In genomic region chr21:38878394-38879179, GRCh38 we compare ENCODE assay signal across 14 cellular contexts.
DNase-seq lines count a peak whose midpoint lies in the region; ATAC-seq and TF ChIP-seq lines count a peak whose summit lies in the region.
"Had no signal": no experiment of that assay in that cellular context is flagged by ENCODE, and none has a peak within 500 bp of the region (broad histone marks: within the 10 kb centered on the region; RNA-seq: fewer than 3 reads in every experiment).

No MANE protein-coding gene starts in this region.

- POLR2A ChIA-PET in HEK293 (lab: Yijun Ruan, JAX) = no interaction called here

- H3K27me3 ChIP-seq in BLaER1 = no peaks in the 10 kb centered on the region
- no peaks in the 10 kb centered on the region for H3K27me3 ChIP-seq in adipocyte (replicated peaks; ENCODE audit: control insufficient read depth, insufficient read depth, low read length)

- CTCF ChIA-PET in HEK293 (lab: Yijun Ruan, JAX) = interaction anchor here (0.6 to 0.7 kb wide), 4 partner anchors 12 to 210 kb away, joined by 3 to 4 read pairs (median 3); no protein-coding TSS in a partner anchor

- no peaks in the 10 kb centered on the region for H3K36me3 ChIP-seq in BLaER1
- no peaks in the 10 kb centered on the region for H3K36me3 ChIP-seq in HEK293 (ENCODE audit: control insufficient read depth in 2 of 2, insufficient read depth in 1 of 2, low read length in 2 of 2)
- H3K36me3 ChIP-seq in adipocyte (ENCODE audit: control insufficient read depth, insufficient read depth, low read length, severe bottlenecking) = no peaks in the 10 kb centered on the region
- H3K36me3 ChIP-seq: HAP-1 had no signal

- H3K4me3 ChIP-seq in BLaER1 (no peak overlapping the region), HEK293 (ENCODE audit: low read depth, low read length) (no peak overlapping the region), adipocyte (ENCODE audit: low read length) (no peak overlapping the region), fibroblast of villous mesenchyme (ENCODE audit: low read depth, low read length) (no peak overlapping the region)
- H3K4me3 ChIP-seq: HAP-1, K562 had no signal

- H3K9me3 ChIP-seq in BLaER1 (peaks cover 26% of the 10 kb centered on the region), HEK293 (ENCODE audit: control insufficient read depth, insufficient read depth, low read depth, low read length) (no peaks in the 10 kb centered on the region), adipocyte (ENCODE audit: control insufficient read depth, low read length) (peaks cover 21% of the 10 kb centered on the region)
- H3K9me3 ChIP-seq: HAP-1 had no signal

- H3K27ac ChIP-seq in BLaER1 (no peak overlapping the region), HEK293 (ENCODE audit: extremely low read depth, low read depth, low read length) (no peak overlapping the region)

- ATAC-seq in HG03139 (IDR thresholded peaks at IDR 0.05; ENCODE audit: unreplicated experiment) = no peak
- ATAC-seq: K562, Panc1, T-helper 17 cell had no signal

- intact Hi-C loops in posterior cingulate gyrus (cut with DNase I) = no loop called here

- TF ChIP-seq CTCF in HEK293 (tag by site-specific recombination; IDR thresholded peaks at IDR 0.05) (no peak), fibroblast of villous mesenchyme (IDR thresholded peaks at IDR 0.05; ENCODE audit: insufficient read depth, low read depth, low read length) (no peak)

- no peaks in the 10 kb centered on the region for H4K20me1 ChIP-seq in BLaER1

- H3K9ac ChIP-seq in BLaER1 (no peak overlapping the region), adipocyte (ENCODE audit: low read length) (no peak overlapping the region)

- DNase-seq in adipocyte (ENCODE audit: low read depth) (peak; percentile 64), fibroblast of villous mesenchyme (ENCODE audit: low read depth) (peak; percentile 36), NCI-H1048 (lab: John Stamatoyannopoulos, UW) (no peak), posterior cingulate gyrus (no peak)
- DNase-seq: DMS153, NCI-H2081, Right ventricle myocardium superior, T-helper 17 cell had no signal

- H3K4me1 ChIP-seq in BLaER1 (peaks cover 8% of the 10 kb centered on the region), HEK293 (ENCODE audit: control insufficient read depth, insufficient read depth, low read length) (no peaks in the 10 kb centered on the region), adipocyte (ENCODE audit: control insufficient read depth, insufficient read depth, low read length) (peaks cover 18% of the 10 kb centered on the region)
- H3K4me1 ChIP-seq: HAP-1 had no signal

- H3K4me2 ChIP-seq in BLaER1 = peak overlapping the region; percentile 22; the same call in 1 of the 2 replicates

TF ChIP-seq in HEK293, 187 proteins besides CTCF, POLR2A, EP300 and RAD21:
- TF ChIP-seq ZNF623 (tag by site-specific recombination; IDR thresholded peaks at IDR 0.05) = no peak
- no peak for TF ChIP-seq ZNF341 (tag by site-specific recombination; IDR thresholded peaks at IDR 0.05; ENCODE audit: low read depth)
- TF ChIP-seq ZNF76 (tag by site-specific recombination; IDR thresholded peaks at IDR 0.05; ENCODE audit: borderline replicate concordance, low read depth) = no peak
- no peak for TF ChIP-seq ZNF112 (tag by site-specific recombination; IDR thresholded peaks at IDR 0.05)
- no peak for TF ChIP-seq ELK4 (IDR thresholded peaks at IDR 0.05; ENCODE audit: borderline replicate concordance, low read depth, low read length)
- peak; percentile 47 for TF ChIP-seq ZIC2 (tag by site-specific recombination; IDR thresholded peaks at IDR 0.05)
- TF ChIP-seq ZNF654 (tag by site-specific recombination; IDR thresholded peaks at IDR 0.05; ENCODE audit: low read depth) = no peak
- TF ChIP-seq GLIS2 (tag by site-specific recombination; IDR thresholded peaks at IDR 0.05) = no peak
- no peak for TF ChIP-seq ZNF596 (tag by site-specific recombination; IDR thresholded peaks at IDR 0.05)
- TF ChIP-seq ZNF18 (tag by site-specific recombination; IDR thresholded peaks at IDR 0.05) = no peak
- TF ChIP-seq ZNF664 (tag by site-specific recombination; IDR thresholded peaks at IDR 0.05) = 0 out of 2 replicates have a peak, but pooled peaks have one; percentile 31
- TF ChIP-seq ZXDB (tag by site-specific recombination; IDR thresholded peaks at IDR 0.05) = no peak
TF ChIP-seq in HEK293: peak in this region for 2.

Comparison
In these comparisons a context has a peak if more than half of its experiments do, and no peak if none do; other contexts are left out.
1. DNase-seq: peak in adipocyte (single experiment) and fibroblast of villous mesenchyme (single experiment); none in NCI-H1048 (single experiment) and posterior cingulate gyrus (0 of 10).